In genomic region chr3:66430876-66431275, GRCh38 we compare ENCODE assay signal across 20 cellular contexts.
DNase-seq lines count a peak whose midpoint lies in the region; ATAC-seq, FAIRE-seq and TF ChIP-seq lines count a peak whose summit lies in the region.
"Had no signal": no experiment of that assay in that cellular context is flagged by ENCODE, and none has a peak within 500 bp of the region (broad histone marks: within the 10 kb centered on the region; RNA-seq: fewer than 3 reads in every experiment).

No MANE protein-coding gene starts in this region.

- H3K27ac ChIP-seq in CD4-positive, alpha-beta memory T cell (ENCODE audit: low read depth, low read length), result no peak overlapping the region
- H3K27ac ChIP-seq in astrocyte (ENCODE audit: low read depth, low read length) (peak overlapping the region; percentile 33), mesenchymal stem cell (ENCODE audit: low read length, poor library complexity, severe bottlenecking) (peak overlapping the region; percentile 28)
- H3K27ac ChIP-seq: lower lobe of right lung, ovary had no signal

- H3K36me3 ChIP-seq in CD4-positive, alpha-beta memory T cell (ENCODE audit: insufficient read depth, low read length), result peaks cover 10% of the 10 kb centered on the region
- H3K36me3 ChIP-seq in astrocyte (ENCODE audit: insufficient read depth, low read length), result no peaks in the 10 kb centered on the region
- peaks cover 0 to 15% of the 10 kb centered on the region in 2 experiments for H3K36me3 ChIP-seq in mesenchymal stem cell (ENCODE audit: control insufficient read depth in 1 of 2, insufficient read depth in 2 of 2, low read depth in 1 of 2, low read length in 2 of 2)
- H3K36me3 ChIP-seq: ovary had no signal

- peaks cover 18% of the 10 kb centered on the region for H3K4me1 ChIP-seq in CD4-positive, alpha-beta memory T cell (ENCODE audit: insufficient read depth, low read length)
- H3K4me1 ChIP-seq in astrocyte (ENCODE audit: insufficient read depth, low read length) (peaks cover 55% of the 10 kb centered on the region), mesenchymal stem cell (ENCODE audit: control insufficient read depth, insufficient read depth, low read depth, low read length) (peaks cover 33% of the 10 kb centered on the region)

- peak overlapping the region in 1 of 8 donors; percentile 43 for H3K4me3 Mint-ChIP-seq in CD4-positive, alpha-beta memory T cell
- H3K4me3 Mint-ChIP-seq in astrocyte (ENCODE audit: unreplicated experiment), result no peak overlapping the region
- H3K4me3 Mint-ChIP-seq in stimulated activated effector memory CD8-positive, alpha-beta T cell treated with anti-CD3 and anti-CD28 coated beads, Interleukin-12 subunit alpha, Interleukin-12 subunit beta, amount 100 ng/mL, for 72 hours, result no peak overlapping the region
- H3K4me3 Mint-ChIP-seq in activated T-helper 1 cell treated with anti-CD3 and anti-CD28 coated beads, Interleukin-12 subunit alpha, Interleukin-12 subunit beta, Interleukin-2, Interleukin-4 antibody, amounts not matched to agents 30 ng/mL and 10 ng/mL and 1 ng/mL, durations not matched to agents 14 hours and 24 hours and 36 hours, result no peak overlapping the region
- H3K4me3 Mint-ChIP-seq: activated CD8-positive, alpha-beta T cell treated with anti-CD3 and anti-CD28 coated beads for 36 hours; activated naive CD8-positive, alpha-beta T cell treated with anti-CD3 and anti-CD28 coated beads for 36 hours; type B pancreatic cell had no signal

- no peak for TF ChIP-seq CTCF in astrocyte (IDR thresholded peaks at IDR 0.05; ENCODE audit: insufficient read depth, low read depth, low read length)

- POLR2A ChIA-PET in CD4-positive, alpha-beta memory T cell (lab: Charles Lee; ENCODE audit: partially characterized antibody), result no interaction called here

- H3K4me1 Mint-ChIP-seq in CD4-positive, alpha-beta memory T cell, result peaks cover 52 to 84% (median 71%) of the 10 kb centered on the region in 4 donors
- H3K4me1 Mint-ChIP-seq in astrocyte (ENCODE audit: low read depth, unreplicated experiment), result peaks cover 71% of the 10 kb centered on the region
- peaks cover 50% of the 10 kb centered on the region for H3K4me1 Mint-ChIP-seq in stimulated activated effector memory CD8-positive, alpha-beta T cell treated with anti-CD3 and anti-CD28 coated beads, Interleukin-12 subunit alpha, Interleukin-12 subunit beta, amount 100 ng/mL, for 72 hours
- H3K4me1 Mint-ChIP-seq in activated T-helper 1 cell treated with anti-CD3 and anti-CD28 coated beads, Interleukin-12 subunit alpha, Interleukin-12 subunit beta, Interleukin-2, Interleukin-4 antibody, amounts not matched to agents 30 ng/mL and 10 ng/mL and 1 ng/mL, durations not matched to agents 14 hours and 24 hours and 36 hours (ENCODE audit: low read depth), result peaks cover 28% of the 10 kb centered on the region

- no peak overlapping the region for H2AFZ ChIP-seq in astrocyte (ENCODE audit: low read depth, low read length)
- H2AFZ ChIP-seq in mesenchymal stem cell (ENCODE audit: low read depth, low read length), result no peak overlapping the region

- H3K9me3 Mint-ChIP-seq in CD4-positive, alpha-beta memory T cell, result peaks cover 0 to 2% (median 0%) of the 10 kb centered on the region in 8 donors
- H3K9me3 Mint-ChIP-seq in astrocyte (ENCODE audit: unreplicated experiment), result no peaks in the 10 kb centered on the region
- no peaks in the 10 kb centered on the region for H3K9me3 Mint-ChIP-seq in stimulated activated effector memory CD8-positive, alpha-beta T cell treated with anti-CD3 and anti-CD28 coated beads, Interleukin-12 subunit alpha, Interleukin-12 subunit beta, amount 100 ng/mL, for 72 hours
- H3K9me3 Mint-ChIP-seq in activated T-helper 1 cell treated with anti-CD3 and anti-CD28 coated beads, Interleukin-12 subunit alpha, Interleukin-12 subunit beta, Interleukin-2, Interleukin-4 antibody, amounts not matched to agents 30 ng/mL and 10 ng/mL and 1 ng/mL, durations not matched to agents 14 hours and 24 hours and 36 hours, result no peaks in the 10 kb centered on the region
- H3K9me3 Mint-ChIP-seq: activated CD8-positive, alpha-beta T cell treated with anti-CD3 and anti-CD28 coated beads for 36 hours; activated naive CD8-positive, alpha-beta T cell treated with anti-CD3 and anti-CD28 coated beads for 36 hours had no signal

- H3K79me1 ChIP-seq in mesenchymal stem cell (replicated peaks; ENCODE audit: low read length, poor library complexity, severe bottlenecking), result peaks cover 19% of the 10 kb centered on the region

- no peak overlapping the region for H4K91ac ChIP-seq in mesenchymal stem cell (ENCODE audit: low read length)

- H2BK15ac ChIP-seq in mesenchymal stem cell (ENCODE audit: low read depth, poor library complexity, severe bottlenecking), result no peak overlapping the region

- peak overlapping the region; percentile 45 for H2AK5ac ChIP-seq in mesenchymal stem cell (ENCODE audit: low read length, severe bottlenecking)

- H4K8ac ChIP-seq in mesenchymal stem cell (ENCODE audit: low read length), result no peak overlapping the region

- H2BK12ac ChIP-seq in mesenchymal stem cell (ENCODE audit: low read length in 2 of 2), result peak overlapping the region in 1 of 2 experiments; percentile 49

- CTCF ChIA-PET in CD4-positive, alpha-beta memory T cell (lab: Charles Lee; ENCODE audit: partially characterized antibody), result interaction anchor here (1.6 kb wide), 1 partner anchor 23 kb away, joined by 5 read pairs; no protein-coding TSS in a partner anchor

- H3K79me2 ChIP-seq in astrocyte (ENCODE audit: insufficient read depth, low read length), result peaks cover 50% of the 10 kb centered on the region

- 98% methylated on average over 8 of the region's 8 CpGs for WGBS in mesenchymal stem cell

- intact Hi-C loops in CD4-positive, alpha-beta memory T cell (cut with micrococcal nuclease), result no loop called here
- intact Hi-C loops in activated T-helper 1 cell treated with anti-CD3 and anti-CD28 coated beads, Interleukin-12 subunit alpha, Interleukin-12 subunit beta, Interleukin-2, Interleukin-4 antibody, amounts not matched to agents 30 ng/mL and 10 ng/mL and 1 ng/mL, durations not matched to agents 14 hours and 24 hours and 36 hours (cut with micrococcal nuclease), result no loop called here

- H2BK5ac ChIP-seq in mesenchymal stem cell (ENCODE audit: low read depth, low read length, poor library complexity, severe bottlenecking), result no peak overlapping the region

- H3K27me3 Mint-ChIP-seq in CD4-positive, alpha-beta memory T cell, result no peaks in the 10 kb centered on the region
- no peaks in the 10 kb centered on the region for H3K27me3 Mint-ChIP-seq in astrocyte (ENCODE audit: low read depth, unreplicated experiment)
- no peaks in the 10 kb centered on the region for H3K27me3 Mint-ChIP-seq in activated T-helper 1 cell treated with anti-CD3 and anti-CD28 coated beads, Interleukin-12 subunit alpha, Interleukin-12 subunit beta, Interleukin-2, Interleukin-4 antibody, amounts not matched to agents 30 ng/mL and 10 ng/mL and 1 ng/mL, durations not matched to agents 14 hours and 24 hours and 36 hours (ENCODE audit: insufficient read depth)
- H3K27me3 Mint-ChIP-seq: activated CD8-positive, alpha-beta T cell treated with anti-CD3 and anti-CD28 coated beads for 36 hours; type B pancreatic cell had no signal

- H3K36me3 Mint-ChIP-seq in CD4-positive, alpha-beta memory T cell, result peaks cover 31 to 37% of the 10 kb centered on the region in 2 donors
- peaks cover 16% of the 10 kb centered on the region for H3K36me3 Mint-ChIP-seq in astrocyte (ENCODE audit: low read depth, unreplicated experiment)
- H3K36me3 Mint-ChIP-seq in stimulated activated effector memory CD8-positive, alpha-beta T cell treated with anti-CD3 and anti-CD28 coated beads, Interleukin-12 subunit alpha, Interleukin-12 subunit beta, amount 100 ng/mL, for 72 hours, result no peaks in the 10 kb centered on the region
- peaks cover 22% of the 10 kb centered on the region for H3K36me3 Mint-ChIP-seq in activated T-helper 1 cell treated with anti-CD3 and anti-CD28 coated beads, Interleukin-12 subunit alpha, Interleukin-12 subunit beta, Interleukin-2, Interleukin-4 antibody, amounts not matched to agents 30 ng/mL and 10 ng/mL and 1 ng/mL, durations not matched to agents 14 hours and 24 hours and 36 hours (ENCODE audit: low read depth)
- H3K36me3 Mint-ChIP-seq: activated naive CD8-positive, alpha-beta T cell treated with anti-CD3 and anti-CD28 coated beads for 36 hours had no signal

- no peaks in the 10 kb centered on the region for H3K9me3 ChIP-seq in CD4-positive, alpha-beta memory T cell (ENCODE audit: control insufficient read depth in 1 of 2, low read length in 2 of 2)
- no peaks in the 10 kb centered on the region for H3K9me3 ChIP-seq in astrocyte (ENCODE audit: insufficient read depth, low read depth, low read length)
- no peaks in the 10 kb centered on the region for H3K9me3 ChIP-seq in mesenchymal stem cell (ENCODE audit: control insufficient read depth, low read length)
- H3K9me3 ChIP-seq: lower lobe of right lung, ovary had no signal

- no peak for DNase-seq in CD4-positive, alpha-beta memory T cell
- DNase-seq in astrocyte (ENCODE audit: low read depth), result no peak
- DNase-seq in mesenchymal stem cell, result no peak
- DNase-seq in stimulated activated effector memory CD8-positive, alpha-beta T cell treated with anti-CD3 and anti-CD28 coated beads, Interleukin-12 subunit alpha, Interleukin-12 subunit beta, amount 100 ng/mL, for 72 hours (ENCODE audit: low spot score in 2 of 2), result no peak
- no peak for DNase-seq in activated T-helper 1 cell treated with anti-CD3 and anti-CD28 coated beads, Interleukin-12 subunit alpha, Interleukin-12 subunit beta, Interleukin-2, Interleukin-4 antibody, amounts not matched to agents 30 ng/mL and 10 ng/mL and 1 ng/mL, durations not matched to agents 14 hours and 24 hours and 36 hours (ENCODE audit: low spot score)
- no peak for DNase-seq in AML-193 (lab: John Stamatoyannopoulos, UW)
- no peak for DNase-seq in erythroblast (lab: John Stamatoyannopoulos, UW)
- DNase-seq: activated CD8-positive, alpha-beta T cell treated with anti-CD3 and anti-CD28 coated beads for 36 hours; activated naive CD8-positive, alpha-beta T cell treated with anti-CD3 and anti-CD28 coated beads for 36 hours; activated T-cell treated with anti-CD3 and anti-CD28 coated beads, Interleukin-2, amount 50 U/mL, for 48 hours; lower lobe of right lung; NCI-H526; stimulated activated naive CD4-positive, alpha-beta T cell; T-helper 9 cell had no signal

- ATAC-seq in stimulated activated effector memory CD8-positive, alpha-beta T cell treated with anti-CD3 and anti-CD28 coated beads, Interleukin-12 subunit alpha, Interleukin-12 subunit beta, amount 100 ng/mL, for 72 hours, result no peak
- no peak for ATAC-seq in HG03280 (IDR thresholded peaks at IDR 0.05; ENCODE audit: unreplicated experiment)
- ATAC-seq: activated CD8-positive, alpha-beta T cell treated with anti-CD3 and anti-CD28 coated beads for 36 hours; lower lobe of right lung had no signal

- no peak overlapping the region for H2BK120ac ChIP-seq in mesenchymal stem cell (ENCODE audit: low read depth, low read length)

- H3K27me3 ChIP-seq in CD4-positive, alpha-beta memory T cell (ENCODE audit: insufficient read depth, low read length), result no peaks in the 10 kb centered on the region
- H3K27me3 ChIP-seq in astrocyte (ENCODE audit: insufficient read depth, low read length), result no peaks in the 10 kb centered on the region
- no peaks in the 10 kb centered on the region for H3K27me3 ChIP-seq in mesenchymal stem cell (ENCODE audit: control insufficient read depth in 1 of 2, insufficient read depth in 1 of 2, low read length in 2 of 2)
- H3K27me3 ChIP-seq: ovary had no signal

- H3K18ac ChIP-seq in mesenchymal stem cell (ENCODE audit: low read depth in 1 of 2, low read length in 2 of 2), result peak overlapping the region in 1 of 2 experiments; percentile 25

- no peak overlapping the region for H3K4ac ChIP-seq in mesenchymal stem cell (ENCODE audit: low read depth in 1 of 2, low read length in 2 of 2)

- peak overlapping the region; percentile 10 for H3K9ac ChIP-seq in astrocyte (ENCODE audit: low read length)
- H3K9ac ChIP-seq in mesenchymal stem cell (ENCODE audit: low read length), result no peak overlapping the region

- H3K14ac ChIP-seq in mesenchymal stem cell (ENCODE audit: low read length in 2 of 2), result no peak overlapping the region

- H4K20me1 ChIP-seq in astrocyte (ENCODE audit: insufficient read depth, low read length), result no peaks in the 10 kb centered on the region

- H3K27ac Mint-ChIP-seq in CD4-positive, alpha-beta memory T cell, result peak overlapping the region in 6 of 7 donors; percentile 11 to 75 (median 51)
- peak overlapping the region; percentile 69 for H3K27ac Mint-ChIP-seq in astrocyte (ENCODE audit: unreplicated experiment)
- peak overlapping the region; percentile 46 for H3K27ac Mint-ChIP-seq in stimulated activated effector memory CD8-positive, alpha-beta T cell treated with anti-CD3 and anti-CD28 coated beads, Interleukin-12 subunit alpha, Interleukin-12 subunit beta, amount 100 ng/mL, for 72 hours
- no peak overlapping the region for H3K27ac Mint-ChIP-seq in activated T-helper 1 cell treated with anti-CD3 and anti-CD28 coated beads, Interleukin-12 subunit alpha, Interleukin-12 subunit beta, Interleukin-2, Interleukin-4 antibody, amounts not matched to agents 30 ng/mL and 10 ng/mL and 1 ng/mL, durations not matched to agents 14 hours and 24 hours and 36 hours
- H3K27ac Mint-ChIP-seq: activated CD8-positive, alpha-beta T cell treated with anti-CD3 and anti-CD28 coated beads for 36 hours; activated naive CD8-positive, alpha-beta T cell treated with anti-CD3 and anti-CD28 coated beads for 36 hours; type B pancreatic cell had no signal

- H3K4me2 ChIP-seq in astrocyte (ENCODE audit: low read length), result peak overlapping the region; percentile 30
- no peak overlapping the region for H3K4me2 ChIP-seq in mesenchymal stem cell (ENCODE audit: low read length, poor library complexity, severe bottlenecking)

- no peak for FAIRE-seq in astrocyte (lab: Jason Lieb, UNC)
- FAIRE-seq: HTR-8/SVneo, islet of Langerhans had no signal

- H3K23ac ChIP-seq in mesenchymal stem cell (ENCODE audit: low read length in 2 of 2), result no peak overlapping the region

- H3K4me3 ChIP-seq in CD4-positive, alpha-beta memory T cell (ENCODE audit: low read length in 2 of 2), result no peak overlapping the region
- no peak overlapping the region for H3K4me3 ChIP-seq in astrocyte (ENCODE audit: insufficient read depth, low read depth, low read length)
- H3K4me3 ChIP-seq in mesenchymal stem cell (ENCODE audit: insufficient read depth in 1 of 2, low read depth in 1 of 2, low read length in 2 of 2), result no peak overlapping the region
- H3K4me3 ChIP-seq: coronary artery, lower lobe of right lung, ovary had no signal

- no peak for TF ChIP-seq POLR2A in erythroblast (IDR thresholded peaks at IDR 0.05; ENCODE audit: low read length)
